Comparison of ENCODE assay signal across 8 cellular contexts in the genomic region with DNA sequence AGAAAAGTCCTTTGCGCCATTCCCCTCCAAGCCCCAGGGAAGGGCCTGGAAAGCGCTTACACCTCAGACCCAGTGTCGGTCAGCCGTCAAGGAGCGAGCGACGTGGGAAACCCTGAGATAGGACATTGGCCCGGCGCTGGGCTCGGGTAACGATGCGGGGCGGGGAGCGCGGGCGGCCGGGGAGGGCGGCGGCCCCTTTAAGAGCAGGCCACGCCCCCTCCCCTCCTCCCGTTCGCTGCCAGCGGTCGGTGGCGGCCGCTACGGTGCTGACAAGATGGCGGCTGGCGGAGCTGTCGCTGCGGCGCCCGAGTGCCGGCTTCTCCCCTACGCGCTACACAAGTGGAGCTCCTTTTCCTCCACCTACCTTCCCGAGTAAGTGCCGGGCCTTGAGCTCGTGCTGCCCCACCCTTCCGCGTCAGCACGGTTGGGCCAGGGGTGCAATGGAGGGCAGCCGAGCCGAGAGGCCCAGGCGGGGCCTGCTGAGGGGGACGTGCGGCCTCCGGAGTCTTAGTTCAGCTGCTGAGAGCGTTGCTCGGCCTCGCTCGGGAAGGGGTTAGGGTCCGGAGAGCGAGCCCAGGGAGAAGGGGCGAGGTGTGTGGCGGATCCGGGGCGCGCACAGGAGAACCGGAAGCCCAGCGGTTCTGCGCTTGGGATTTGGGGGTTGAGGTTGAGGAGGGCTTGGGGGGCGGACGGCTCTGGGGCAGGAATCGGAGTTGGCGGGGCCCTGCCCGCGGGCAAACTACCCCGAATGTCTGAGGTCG. TPM values are rescaled to one million over a fixed set of nuclear protein-coding genes. Genes with fewer than 3 reads are reported as not detected.
A peak's percentile ranks its signal among the peaks of the same experiment; 100 is the strongest.
DNase-seq lines count a peak whose midpoint lies in the region; ATAC-seq, FAIRE-seq and TF ChIP-seq lines count a peak whose summit lies in the region.

A gene (plus strand): TSS at position 251 of the 761 bp plus-strand sequence. CDS start 24 bp downstream, at position 275.

- H3K4me1 ChIP-seq in H1 (replicated peaks in 1 of 4; ENCODE audit: control insufficient read depth in 3 of 4, insufficient read depth in 4 of 4, low read length in 3 of 4) = peaks cover under 1 to 19% (median 8%) of the 10 kb centered on the region in 4 experiments; a peak in 5 of 7 replicates

- CTCF ChIA-PET in H1 (lab: Charles Lee; ENCODE audit: partially characterized antibody) = interaction anchor here (0.5 to 1.4 kb wide), 6 partner anchors 9 to 260 kb away, joined by 3 to 6 read pairs (median 3); no protein-coding TSS in a partner anchor

- H3K14ac ChIP-seq in H1 (ENCODE audit: insufficient read length) = no peak within 1 kb of the TSS

- H3K4me3 ChIP-seq in H1 (ENCODE audit: extremely low read depth in 1 of 4, insufficient read depth in 2 of 4, low read depth in 3 of 4, low read length in 4 of 4) = peak within 1 kb of the TSS; percentile 88 to 99 (median 94)

- peak within 1 kb of the TSS; percentile 91 for H4K91ac ChIP-seq in H1 (replicated peaks; ENCODE audit: insufficient read length, low read length)

- no peak within 1 kb of the TSS for H2AK5ac ChIP-seq in H1 (ENCODE audit: low read depth, low read length)

- no peaks in the 10 kb centered on the region for H3K27me3 ChIP-seq in H1 (replicated peaks in 1 of 4; ENCODE audit: control insufficient read depth in 3 of 4, extremely low read depth in 1 of 4, insufficient read depth in 3 of 4, low read length in 3 of 4)

- H2BK12ac ChIP-seq in H1 (ENCODE audit: low read depth, low read length) = peak within 1 kb of the TSS; percentile 65; the same call in 1 of the 2 replicates

- peaks cover 18 to 50% of the 10 kb centered on the region in 2 experiments for H3K79me2 ChIP-seq in H1 (ENCODE audit: control insufficient read depth in 1 of 2, insufficient read depth in 2 of 2, low read length in 2 of 2)

- peak within 1 kb of the TSS; percentile 99 for H4K8ac ChIP-seq in H1 (ENCODE audit: extremely low read depth, insufficient read depth, low read length)

- TF ChIP-seq CTCF in H1 (IDR thresholded peaks at IDR 0.05; ENCODE audit: control extremely low read depth in 1 of 3, insufficient read depth in 1 of 3, low read depth in 1 of 3, low read length in 3 of 3) = no peak

- H3K23me2 ChIP-seq in H1 (ENCODE audit: low read depth, low read length) = peaks cover 6% of the 10 kb centered on the region

- H3K9me3 ChIP-seq in H1 (ENCODE audit: insufficient read depth in 2 of 2, low read depth in 1 of 2, low read length in 1 of 2) = no peaks in the 10 kb centered on the region

- peak within 1 kb of the TSS; percentile 98 to 100 for H3K4me2 ChIP-seq in H1 (ENCODE audit: insufficient read depth in 1 of 2, low read depth in 2 of 2, low read length in 2 of 2)

- ATAC-seq in GM19463 (IDR thresholded peaks at IDR 0.05; ENCODE audit: unreplicated experiment) = peak; percentile 89

- H2BK20ac ChIP-seq in H1 (ENCODE audit: low read length) = no peak within 1 kb of the TSS

- no peaks in the 10 kb centered on the region for H4K20me1 ChIP-seq in H1 (replicated peaks in 1 of 2; ENCODE audit: control insufficient read depth in 1 of 2, insufficient read depth in 2 of 2, low read length in 2 of 2)

- peak within 1 kb of the TSS; percentile 93 for H2AFZ ChIP-seq in H1 (ENCODE audit: low read length)

- H3K18ac ChIP-seq in H1 (ENCODE audit: extremely low read depth, low read length) = peak within 1 kb of the TSS; percentile 99

- peak within 1 kb of the TSS; percentile 95 for H2BK5ac ChIP-seq in H1 (ENCODE audit: low read depth, low read length)

- H3K4ac ChIP-seq in H1 (replicated peaks; ENCODE audit: insufficient read length, low read depth, low read length) = peak within 1 kb of the TSS; percentile 98

- no peaks in the 10 kb centered on the region for H3K36me3 ChIP-seq in H1 (ENCODE audit: control insufficient read depth in 2 of 4, insufficient read depth in 4 of 4, low read length in 3 of 4)

- TF ChIP-seq POLR2A in H1 (IDR thresholded peaks at IDR 0.05; ENCODE audit: control extremely low read depth in 1 of 2, low read depth in 2 of 2, low read length in 2 of 2) = peak; percentile 78 to 93

- no peaks in the 10 kb centered on the region; the same call in 1 of the 2 replicates for H3K79me1 ChIP-seq in H1 (ENCODE audit: low read depth, low read length)

- POLR2A ChIA-PET in H1 (lab: Charles Lee; ENCODE audit: partially characterized antibody) = interaction anchor here (0.5 to 2.8 kb wide), 16 partner anchors 9 to 262 kb away, joined by 3 to 18 read pairs (median 4); no protein-coding TSS in a partner anchor

- no peak for FAIRE-seq in H1 (lab: Jason Lieb, UNC)

- H2BK120ac ChIP-seq in H1 (replicated peaks; ENCODE audit: low read depth, low read length) = no peak within 1 kb of the TSS

- H4K5ac ChIP-seq in H1 (ENCODE audit: insufficient read length, low read depth, low read length) = peak within 1 kb of the TSS; percentile 96

- H3K56ac ChIP-seq in H1 (replicated peaks; ENCODE audit: insufficient read length, low read depth, low read length) = peak within 1 kb of the TSS; percentile 98

- TF ChIP-seq EP300 in H1 (IDR thresholded peaks at IDR 0.05; ENCODE audit: borderline replicate concordance in 1 of 2, low read depth in 2 of 2, low read length in 2 of 2) = no peak

- peak in 1 of 2 experiments; percentile 5; a peak in 1 of 4 replicates for TF ChIP-seq RAD21 in H1 (IDR thresholded peaks at IDR 0.05 in 1 of 2, conservative IDR thresholded peaks at IDR 0.05 in 1 of 2; ENCODE audit: low read depth in 2 of 2, low read length in 2 of 2)

- H3K9ac ChIP-seq in H1 (replicated peaks in 1 of 4; ENCODE audit: extremely low read depth in 1 of 4, low read depth in 3 of 4, low read length in 3 of 4) = peak within 1 kb of the TSS; percentile 93 to 99 (median 96)

- 0 out of 2 replicates have a peak within 1 kb of the TSS, but pooled peaks have one; percentile 14 for H2BK15ac ChIP-seq in H1 (ENCODE audit: low read length)

- peak within 1 kb of the TSS; percentile 90 for H3K27ac ChIP-seq in H1 (ENCODE audit: low read depth, low read length)

- peak; percentile 48 for DNase-seq in CMK (ENCODE audit: low read depth)
- peak; percentile 76 for DNase-seq in HPDE6-E6E7 (ENCODE audit: extremely low spot score)
- peak; percentile 57 to 73 for DNase-seq in NOMO-1 (lab: John Stamatoyannopoulos, UW; ENCODE audit: unreplicated experiment in 2 of 2)
- DNase-seq in activated CD8-positive, alpha-beta memory T cell treated with anti-CD3 and anti-CD28 coated beads for 48 hours (ENCODE audit: low read depth in 2 of 3, low spot score in 2 of 3) = peak; percentile 71 to 78 (median 77)
- peak; percentile 77 to 93 for DNase-seq in H1 (ENCODE audit: low read depth in 1 of 2, low spot score in 2 of 2)
- peak; percentile 97 for DNase-seq in mesenteric fat pad (ENCODE audit: low spot score)
- peak; percentile 76 for DNase-seq in stimulated activated CD8-positive, alpha-beta memory T cell treated with anti-CD3 and anti-CD28 coated beads, Interleukin-15, amount 100 ng/mL, for 1 hour (ENCODE audit: low read depth)

- no peak within 1 kb of the TSS for H3K23ac ChIP-seq in H1 (ENCODE audit: insufficient read length)

- WGBS in H1 (ENCODE audit: extremely low coverage in 1 of 2, insufficient coverage in 1 of 2, insufficient read length in 1 of 2, insufficient replicate concordance in 2 of 2, low coverage in 1 of 2, low lambda C conversion rate in 2 of 2, missing lambda C conversion rate in 1 of 2), 2 experiments = 0% methylated on average over 54 of the region's 70 CpGs; no CpG with 5 or more reads in 1 of the 2 experiments

TF ChIP-seq in H1, 55 proteins besides CTCF, POLR2A, EP300 and RAD21 (continues in another document):
- TF ChIP-seq HDAC2 (IDR thresholded peaks at IDR 0.05; ENCODE audit: borderline replicate concordance in 1 of 2, low read depth in 2 of 2, low read length in 2 of 2) = peak in 1 of 2 experiments; percentile 47; a peak in 2 of 4 replicates
- TF ChIP-seq NRF1 (IDR thresholded peaks at IDR 0.05; ENCODE audit: low read depth, low read length) = no peak
- TF ChIP-seq YY1 (IDR thresholded peaks at IDR 0.05; ENCODE audit: low read depth, low read length) = peak; percentile 96
- peak; percentile 33 for TF ChIP-seq KDM4A (IDR thresholded peaks at IDR 0.05; ENCODE audit: low read depth, low read length, severe bottlenecking)
- TF ChIP-seq CTBP2 (IDR thresholded peaks at IDR 0.05; ENCODE audit: borderline replicate concordance, insufficient read depth, insufficient read length, low read length) = no peak
- TF ChIP-seq POU5F1 (IDR thresholded peaks at IDR 0.05; ENCODE audit: low read depth, low read length) = no peak
- TF ChIP-seq POLR2AphosphoS5 (IDR thresholded peaks at IDR 0.05; ENCODE audit: low read depth, low read length) = peak; percentile 80
- no peak for TF ChIP-seq CBX5 (IDR thresholded peaks at IDR 0.05; ENCODE audit: low read depth, low read length)
- TF ChIP-seq, protein P1, sequence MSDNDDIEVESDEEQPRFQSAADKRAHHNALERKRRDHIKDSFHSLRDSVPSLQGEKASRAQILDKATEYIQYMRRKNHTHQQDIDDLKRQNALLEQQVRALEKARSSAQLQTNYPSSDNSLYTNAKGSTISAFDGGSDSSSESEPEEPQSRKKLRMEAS (IDR thresholded peaks at IDR 0.05) = peak; percentile 27; the same call in 1 of the 2 replicates
- 0 out of 2 replicates have a peak, but pooled peaks have one; percentile 24 for TF ChIP-seq SP1 (IDR thresholded peaks at IDR 0.05; ENCODE audit: low read depth, low read length)
- peak; percentile 76 for TF ChIP-seq TAF7 (optimal IDR thresholded peaks at IDR 0.05; ENCODE audit: borderline replicate concordance, low read depth, low read length)
- peak; percentile 98 for TF ChIP-seq PHF8 (conservative IDR thresholded peaks at IDR 0.05; ENCODE audit: low read depth, low read length)
- no peak for TF ChIP-seq ZNF274 (IDR thresholded peaks at IDR 0.05; ENCODE audit: borderline replicate concordance, extremely low read depth, low read length)
- TF ChIP-seq TBP (IDR thresholded peaks at IDR 0.05; ENCODE audit: low read depth, low read length) = peak; percentile 79; the same call in 1 of the 2 replicates
- TF ChIP-seq MAFK (IDR thresholded peaks at IDR 0.05; ENCODE audit: low read depth, low read length) = no peak
- no peak for TF ChIP-seq CHD2 (IDR thresholded peaks at IDR 0.05; ENCODE audit: low read length)
- TF ChIP-seq NANOG (IDR thresholded peaks at IDR 0.05; ENCODE audit: insufficient read depth, low read depth, low read length, poor library complexity, severe bottlenecking) = no peak

RNA-seq across cellular contexts. Expression of the gene that starts here (rescaled TPM):
- total RNA-seq in H1 (2021; fragmentation: NEBNext Ultra II Directional; extraction: Animal tissue kit (Norgen Biotek cat#: 25700)) = 45.9 and 50.9 TPM in 2 replicates
- 16.8 and 22.3 TPM in 2 replicates for polyA plus RNA-seq in H1 (2011; rRNA removed)
- polyA plus RNA-seq in H1 (2011; cell fraction: cytosol; rRNA removed) = 22.4 TPM
- 18.0 TPM for polyA plus RNA-seq in H1 (2011; cell fraction: nucleus; rRNA removed)
- polyA plus RNA-seq in H1 (2012, experiment 1 of 2) = 22.2 to 39.8 TPM (median 31.8 TPM) in 4 replicates
- 1.6 TPM for polyA plus RNA-seq in H1 (2012, experiment 2 of 2)
- 22.2 TPM for polyA plus RNA-seq in H1 (2013, experiment 1 of 2)
- 20.6 TPM for polyA plus RNA-seq in H1 (2013, experiment 2 of 2)
- 122 and 137 TPM in 2 replicates for polyA minus RNA-seq in H1 (2011; rRNA and poly(A)+ RNA removed)
- 26.1 TPM for polyA minus RNA-seq in H1 (2011; cell fraction: cytosol; rRNA and poly(A)+ RNA removed)
- polyA minus RNA-seq in H1 (2011; cell fraction: nucleus; rRNA and poly(A)+ RNA removed) = 126 TPM
- total RNA-seq in mesenteric fat pad = 73.4 TPM

Comparison
In these comparisons a context has a peak if more than half of its experiments do, and no peak if none do; other contexts are left out.
1. Peak in every context shown above with its lines: DNase-seq, ATAC-seq, H3K4me3 ChIP-seq and H3K27ac ChIP-seq.